27 cellular contexts compared by ENCODE assay signal in genomic region chr20:58147628-58148370, GRCh38.
DNase-seq lines count a peak whose midpoint lies in the region; ATAC-seq, FAIRE-seq and TF ChIP-seq lines count a peak whose summit lies in the region.
"Had no signal": no experiment of that assay in that cellular context is flagged by ENCODE, and none has a peak within 500 bp of the region (broad histone marks: within the 10 kb centered on the region; RNA-seq: fewer than 3 reads in every experiment).

No MANE protein-coding gene starts in this region.

- H3K56ac ChIP-seq in H1 (replicated peaks; ENCODE audit: insufficient read length, low read depth, low read length) = no peak overlapping the region

- H3K4me3 ChIP-seq in BLaER1 (peak overlapping the region; percentile 1; the same call in 1 of the 2 replicates), H1 (ENCODE audit: extremely low read depth in 1 of 4, insufficient read depth in 2 of 4, low read depth in 3 of 4, low read length in 4 of 4) (no peak overlapping the region), thoracic aorta (no peak overlapping the region), right cardiac atrium (ENCODE audit: low read length) (no peak overlapping the region)
- H3K4me3 ChIP-seq: A549, GM12878, SJCRH30 had no signal

- CTCF ChIA-PET in H1 (lab: Charles Lee; ENCODE audit: partially characterized antibody) = interaction anchor here (0.9 kb wide), 1 partner anchor 12 kb away, joined by 4 read pairs; no protein-coding TSS in a partner anchor

- H2AFZ ChIP-seq in H1 (ENCODE audit: low read length) = no peak overlapping the region

- no peaks in the 10 kb centered on the region for H3K79me1 ChIP-seq in H1 (ENCODE audit: low read depth, low read length)

- H3K36me3 ChIP-seq in BLaER1 (no peaks in the 10 kb centered on the region), H1 (ENCODE audit: control insufficient read depth in 2 of 4, insufficient read depth in 4 of 4, low read length in 3 of 4) (no peaks in the 10 kb centered on the region), thoracic aorta (no peaks in the 10 kb centered on the region)
- H3K36me3 ChIP-seq: SJCRH30 had no signal

- TF ChIP-seq EP300 in H1 (IDR thresholded peaks at IDR 0.05; ENCODE audit: borderline replicate concordance in 1 of 2, low read depth in 2 of 2, low read length in 2 of 2) = no peak

- H2BK15ac ChIP-seq in H1 (ENCODE audit: low read length) = no peak overlapping the region

- no peak for TF ChIP-seq RAD21 in H1 (IDR thresholded peaks at IDR 0.05 in 1 of 2, conservative IDR thresholded peaks at IDR 0.05 in 1 of 2; ENCODE audit: low read depth in 2 of 2, low read length in 2 of 2)

- H3K18ac ChIP-seq in H1 (ENCODE audit: extremely low read depth, low read length) = no peak overlapping the region

- POLR2A ChIA-PET in H1 (lab: Charles Lee; ENCODE audit: partially characterized antibody) = interaction anchor here (0.6 to 0.7 kb wide), 2 partner anchors 18 to 230 kb away, joined by 3 read pairs; no protein-coding TSS in a partner anchor

- H3K14ac ChIP-seq in H1 (ENCODE audit: insufficient read length) = no peak overlapping the region

- TF ChIP-seq CTCF in H1 (IDR thresholded peaks at IDR 0.05; ENCODE audit: control extremely low read depth in 1 of 3, insufficient read depth in 1 of 3, low read depth in 1 of 3, low read length in 3 of 3) (no peak), thoracic aorta (IDR thresholded peaks at IDR 0.05) (no peak)

- no peak overlapping the region for H2BK5ac ChIP-seq in H1 (ENCODE audit: low read depth, low read length)

- H3K23me2 ChIP-seq in H1 (ENCODE audit: low read depth, low read length) = peaks cover 3% of the 10 kb centered on the region; the same call in 1 of the 2 replicates

- 0 out of 2 replicates have a peak overlapping the region, but pooled peaks have one; percentile 10 for H2BK20ac ChIP-seq in H1 (ENCODE audit: low read length)

- H4K20me1 ChIP-seq in BLaER1 = no peaks in the 10 kb centered on the region
- H4K20me1 ChIP-seq in H1 (replicated peaks in 1 of 2; ENCODE audit: control insufficient read depth in 1 of 2, insufficient read depth in 2 of 2, low read length in 2 of 2) = no peaks in the 10 kb centered on the region

- DNase-seq in HTR-8/SVneo (ENCODE audit: insufficient read length, low spot score) (no peak), H1 (ENCODE audit: low read depth in 1 of 2, low spot score in 2 of 2) (no peak), thoracic aorta (ENCODE audit: low spot score) (no peak), right cardiac atrium (no peak), activated T-cell treated with anti-CD3 and anti-CD28 coated beads for 4 hours (no peak), NCI-H345 treated with DMSO at 0.1 percent for 48 hours (lab: John Stamatoyannopoulos, UW; ENCODE audit: unreplicated experiment) (no peak)
- DNase-seq: AML-193; C1 segment of cervical spinal cord; CD4-positive, alpha-beta memory T cell; COR-L47; KG1; MM.1S; NCI-H1048; NCI-H1417 treated with DMSO at 0.1 percent for 48 hours; NCI-H1694 treated with DMSO at 0.1 percent for 48 hours; NCI-H2081; NCI-H2227 treated with DMSO at 0.1 percent for 48 hours; NCI-H510A; SJCRH30 had no signal

- H2BK120ac ChIP-seq in H1 (replicated peaks; ENCODE audit: low read depth, low read length) = no peak overlapping the region

- H2BK12ac ChIP-seq in H1 (ENCODE audit: low read depth, low read length) = no peak overlapping the region

- no peak overlapping the region for H3K4ac ChIP-seq in H1 (replicated peaks; ENCODE audit: insufficient read length, low read depth, low read length)

- ATAC-seq in thoracic aorta (ENCODE audit: insufficient number of reproducible peaks, low FRiP score, low read depth) = no peak
- no peak for ATAC-seq in right cardiac atrium
- ATAC-seq: A549, GM12878, Right ventricle myocardium inferior, SK-N-SH treated with all-trans-retinoic acid at 6 μM for 48 hours had no signal

- no peak overlapping the region for H3K9ac ChIP-seq in BLaER1
- H3K9ac ChIP-seq in H1 (replicated peaks in 1 of 4; ENCODE audit: extremely low read depth in 1 of 4, low read depth in 3 of 4, low read length in 3 of 4) = no peak overlapping the region

- peaks cover 35% of the 10 kb centered on the region for H3K9me3 ChIP-seq in BLaER1
- no peaks in the 10 kb centered on the region for H3K9me3 ChIP-seq in H1 (ENCODE audit: insufficient read depth in 2 of 2, low read depth in 1 of 2, low read length in 1 of 2)
- H3K9me3 ChIP-seq in thoracic aorta = no peaks in the 10 kb centered on the region
- H3K9me3 ChIP-seq in right cardiac atrium (ENCODE audit: control insufficient read depth, low read length) = no peaks in the 10 kb centered on the region

- H4K5ac ChIP-seq in H1 (ENCODE audit: insufficient read length, low read depth, low read length) = no peak overlapping the region

- WGBS in H1 (ENCODE audit: extremely low coverage in 1 of 2, insufficient coverage in 1 of 2, insufficient read length in 1 of 2, insufficient replicate concordance in 2 of 2, low coverage in 1 of 2, low lambda C conversion rate in 2 of 2, missing lambda C conversion rate in 1 of 2), 2 experiments = 85% methylated on average over 10 of the region's 10 CpGs; no CpG with 5 or more reads in 1 of the 2 experiments
- WGBS in right cardiac atrium = 78% methylated on average over 10 of the region's 10 CpGs

- H3K4me2 ChIP-seq in BLaER1 = no peak overlapping the region
- H3K4me2 ChIP-seq in H1 (ENCODE audit: insufficient read depth in 1 of 2, low read depth in 2 of 2, low read length in 2 of 2) = no peak overlapping the region
- H3K4me2 ChIP-seq: A549 had no signal

- TF ChIP-seq POLR2A in H1 (IDR thresholded peaks at IDR 0.05; ENCODE audit: control extremely low read depth in 1 of 2, low read depth in 2 of 2, low read length in 2 of 2) = no peak

- peaks cover 41% of the 10 kb centered on the region for H3K4me1 ChIP-seq in BLaER1
- H3K4me1 ChIP-seq in H1 (replicated peaks in 1 of 4; ENCODE audit: control insufficient read depth in 3 of 4, insufficient read depth in 4 of 4, low read length in 3 of 4) = peaks cover 0 to 9% (median under 1%) of the 10 kb centered on the region in 4 experiments; a peak in 3 of 7 replicates
- peaks cover 39 to 56% of the 10 kb centered on the region in 2 donors for H3K4me1 ChIP-seq in thoracic aorta (ENCODE audit: control insufficient read depth in 1 of 2, low read depth in 2 of 2)
- no peaks in the 10 kb centered on the region for H3K4me1 ChIP-seq in right cardiac atrium (ENCODE audit: control insufficient read depth, insufficient read depth, low read length)
- H3K4me1 ChIP-seq: A549 had no signal

- intact Hi-C loops in right cardiac atrium (cut with DNase I) = loop anchor here in 1 of 4 donors (10.0 kb wide), 1 partner anchor 57 kb away; no protein-coding TSS in a partner anchor

- peak overlapping the region; percentile 66; the same call in 1 of the 2 replicates for H4K8ac ChIP-seq in H1 (ENCODE audit: extremely low read depth, insufficient read depth, low read length)

- FAIRE-seq in HTR-8/SVneo (lab: Jason Lieb, UNC) (peak; percentile 44), H1 (lab: Jason Lieb, UNC) (no peak)
- FAIRE-seq: A549, G401.6, GM12878, H54, RCC 7860 had no signal

- no peak overlapping the region for H4K91ac ChIP-seq in H1 (replicated peaks; ENCODE audit: insufficient read length, low read length)

- H3K27ac ChIP-seq in BLaER1 (no peak overlapping the region), H1 (ENCODE audit: low read depth, low read length) (no peak overlapping the region), thoracic aorta (peak overlapping the region; percentile 80 to 97), right cardiac atrium (ENCODE audit: low read length) (no peak overlapping the region)
- H3K27ac ChIP-seq: A549, SJCRH30 had no signal

- no peak overlapping the region for H3K23ac ChIP-seq in H1 (ENCODE audit: insufficient read length)

- H3K79me2 ChIP-seq in H1 (ENCODE audit: control insufficient read depth in 1 of 2, insufficient read depth in 2 of 2, low read length in 2 of 2) = no peaks in the 10 kb centered on the region

- H2AK5ac ChIP-seq in H1 (ENCODE audit: low read depth, low read length) = no peak overlapping the region

- no peaks in the 10 kb centered on the region; the same call in 1 of the 2 replicates for H3K27me3 ChIP-seq in BLaER1
- peaks cover 0 to 10% (median 2%) of the 10 kb centered on the region in 4 experiments; a peak in 5 of 7 replicates for H3K27me3 ChIP-seq in H1 (replicated peaks in 1 of 4; ENCODE audit: control insufficient read depth in 3 of 4, extremely low read depth in 1 of 4, insufficient read depth in 3 of 4, low read length in 3 of 4)
- H3K27me3 ChIP-seq in thoracic aorta (replicated peaks; ENCODE audit: insufficient read depth) = no peaks in the 10 kb centered on the region
- H3K27me3 ChIP-seq in right cardiac atrium (ENCODE audit: control insufficient read depth, insufficient read depth) = no peaks in the 10 kb centered on the region

TF ChIP-seq in H1, 55 proteins besides CTCF, POLR2A, EP300 and RAD21:
- no peak for TF ChIP-seq HDAC2 (IDR thresholded peaks at IDR 0.05; ENCODE audit: borderline replicate concordance in 1 of 2, low read depth in 2 of 2, low read length in 2 of 2)
- TF ChIP-seq CHD2 (IDR thresholded peaks at IDR 0.05; ENCODE audit: low read length) = peak; percentile 38; the same call in 1 of the 2 replicates
TF ChIP-seq in H1: peak in this region for 1.

Comparison
In these comparisons a context has a peak if more than half of its experiments do, and no peak if none do; other contexts are left out.
1. H3K27ac ChIP-seq: peak in thoracic aorta (2 of 2); none in BLaER1 (single experiment), H1 (single experiment) and right cardiac atrium (single experiment).